8 cellular contexts compared by ENCODE assay signal in genomic region chr3:88003115-88003755, GRCh38. TPM values are rescaled to one million over a fixed set of nuclear protein-coding genes. Genes with fewer than 3 reads are reported as not detected.
DNase-seq lines count a peak whose midpoint lies in the region; ATAC-seq and TF ChIP-seq lines count a peak whose summit lies in the region.

No MANE protein-coding gene starts in this region.

- peak; percentile 69 for TF ChIP-seq CTCF in natural killer cell (IDR thresholded peaks at IDR 0.05)
- peak; percentile 87 for TF ChIP-seq CTCF in foreskin keratinocyte (conservative IDR thresholded peaks at IDR 0.05)
- peak; percentile 9 to 65 (median 46) for TF ChIP-seq CTCF in sigmoid colon (IDR thresholded peaks at IDR 0.05)

- no peak overlapping the region for H3K27ac Mint-ChIP-seq in natural killer cell
- no peak overlapping the region for H3K27ac Mint-ChIP-seq in natural killer cell treated with Interleukin-12 subunit alpha and Interleukin-12 subunit beta and Interleukin-15 and Interleukin-18, amount 100 ng/mL, for 72 hours

- H3K4me1 Mint-ChIP-seq in natural killer cell: peaks cover 6 to 12% of the 10 kb centered on the region in 2 donors
- peaks cover 0 to 5% of the 10 kb centered on the region in 2 donors for H3K4me1 Mint-ChIP-seq in natural killer cell treated with Interleukin-12 subunit alpha and Interleukin-12 subunit beta and Interleukin-15 and Interleukin-18, amount 100 ng/mL, for 72 hours (ENCODE audit: low read depth in 2 of 2)

- no peaks in the 10 kb centered on the region for H3K9me3 ChIP-seq in sigmoid colon

- no peaks in the 10 kb centered on the region for H3K36me3 Mint-ChIP-seq in natural killer cell
- no peaks in the 10 kb centered on the region for H3K36me3 Mint-ChIP-seq in natural killer cell treated with Interleukin-12 subunit alpha and Interleukin-12 subunit beta and Interleukin-15 and Interleukin-18, amount 100 ng/mL, for 72 hours

- no peak overlapping the region for H3K4me3 Mint-ChIP-seq in natural killer cell
- H3K4me3 Mint-ChIP-seq in natural killer cell treated with Interleukin-12 subunit alpha and Interleukin-12 subunit beta and Interleukin-15 and Interleukin-18, amount 100 ng/mL, for 72 hours: no peak overlapping the region

- H3K27ac ChIP-seq in foreskin keratinocyte (no peak overlapping the region), sigmoid colon (no peak overlapping the region)

- H3K27me3 ChIP-seq in foreskin keratinocyte (peaks cover 6% of the 10 kb centered on the region), sigmoid colon (no peaks in the 10 kb centered on the region)

- no peak for TF ChIP-seq EP300 in sigmoid colon (IDR thresholded peaks at IDR 0.05)

- DNase-seq in natural killer cell: no peak
- DNase-seq in natural killer cell treated with Interleukin-12 subunit alpha and Interleukin-12 subunit beta and Interleukin-15 and Interleukin-18, amount 100 ng/mL, for 72 hours (ENCODE audit: low spot score): no peak
- peak; percentile 39 for DNase-seq in HS-5 (ENCODE audit: low read depth)
- DNase-seq in foreskin keratinocyte: peak; percentile 12 to 41
- DNase-seq in sigmoid colon: no peak

- intact Hi-C loops in natural killer cell (cut with micrococcal nuclease): loop anchor here (1.0 to 10.0 kb wide), 3 partner anchors 109 to 738 kb away; no protein-coding TSS in a partner anchor
- intact Hi-C loops in sigmoid colon (cut with DNase I): loop anchor here (5.0 kb wide), 1 partner anchor 706 kb away; no protein-coding TSS in a partner anchor

- no peaks in the 10 kb centered on the region for H3K4me1 ChIP-seq in foreskin keratinocyte
- no peaks in the 10 kb centered on the region for H3K4me1 ChIP-seq in sigmoid colon

- peaks cover 0 to 9% of the 10 kb centered on the region in 2 donors for H3K27me3 Mint-ChIP-seq in natural killer cell (ENCODE audit: low read depth in 2 of 2)
- peaks cover 0 to 4% of the 10 kb centered on the region in 2 donors for H3K27me3 Mint-ChIP-seq in natural killer cell treated with Interleukin-12 subunit alpha and Interleukin-12 subunit beta and Interleukin-15 and Interleukin-18, amount 100 ng/mL, for 72 hours

- WGBS in sigmoid colon, 2 donors: 41 to 53% methylated on average over 6 of the region's 6 CpGs

- no peaks in the 10 kb centered on the region for H3K36me3 ChIP-seq in sigmoid colon

- no peak overlapping the region for H3K4me3 ChIP-seq in sigmoid colon

- TF ChIP-seq POLR2A in sigmoid colon (IDR thresholded peaks at IDR 0.05): no peak

- ATAC-seq in natural killer cell (no peak), SK-N-SH treated with all-trans-retinoic acid at 6 μM for 48 hours (peak; percentile 69), foreskin keratinocyte (peak; percentile 47), HG03039 (IDR thresholded peaks at IDR 0.05; ENCODE audit: unreplicated experiment) (no peak), GM18498 (IDR thresholded peaks at IDR 0.05; ENCODE audit: unreplicated experiment) (no peak)
- no peak for ATAC-seq in natural killer cell treated with Interleukin-12 subunit alpha and Interleukin-12 subunit beta and Interleukin-15 and Interleukin-18, amount 100 ng/mL, for 72 hours

- no peaks in the 10 kb centered on the region for H3K9me3 Mint-ChIP-seq in natural killer cell
- no peaks in the 10 kb centered on the region for H3K9me3 Mint-ChIP-seq in natural killer cell treated with Interleukin-12 subunit alpha and Interleukin-12 subunit beta and Interleukin-15 and Interleukin-18, amount 100 ng/mL, for 72 hours

TF ChIP-seq in SK-N-SH treated with all-trans-retinoic acid at 6 μM for 48 hours, 23 proteins besides CTCF, POLR2A, EP300 and RAD21:
- TF ChIP-seq PATZ1 (CRISPR knock-in tag; IDR thresholded peaks at IDR 0.05; ENCODE audit: borderline replicate concordance): no peak
- TF ChIP-seq ZC3H10 (CRISPR knock-in tag; IDR thresholded peaks at IDR 0.05): no peak
- TF ChIP-seq ARNTL (CRISPR knock-in tag; IDR thresholded peaks at IDR 0.05; ENCODE audit: borderline replicate concordance, low read depth): no peak
- no peak for TF ChIP-seq PPARA (CRISPR knock-in tag; IDR thresholded peaks at IDR 0.05; ENCODE audit: borderline replicate concordance)
- no peak for TF ChIP-seq ZFP30 (CRISPR knock-in tag; IDR thresholded peaks at IDR 0.05)
- no peak for TF ChIP-seq ZNF565 (CRISPR knock-in tag; conservative IDR thresholded peaks at IDR 0.05; ENCODE audit: low read depth)
- no peak for TF ChIP-seq GLIS3 (CRISPR knock-in tag; IDR thresholded peaks at IDR 0.05)
- TF ChIP-seq CSDC2 (CRISPR knock-in tag; IDR thresholded peaks at IDR 0.05): no peak
- TF ChIP-seq ZFP3 (CRISPR knock-in tag; IDR thresholded peaks at IDR 0.05): no peak
- TF ChIP-seq ISL1 (CRISPR knock-in tag; IDR thresholded peaks at IDR 0.05): no peak
- no peak for TF ChIP-seq TCF4 (CRISPR knock-in tag; IDR thresholded peaks at IDR 0.05; ENCODE audit: borderline replicate concordance)
- no peak for TF ChIP-seq BACH2 (CRISPR knock-in tag; IDR thresholded peaks at IDR 0.05; ENCODE audit: borderline replicate concordance)
- no peak for TF ChIP-seq ZNF70 (CRISPR knock-in tag; IDR thresholded peaks at IDR 0.05)
- no peak for TF ChIP-seq CSRNP3 (CRISPR knock-in tag; IDR thresholded peaks at IDR 0.05)

RNA-seq across cellular contexts. Expression of gene CGGBP1, which starts 55.6 kb away (rescaled TPM):
- total RNA-seq in natural killer cell: 100 to 1,000 TPM in 2 of 3 donors, 10 to 100 TPM in 1; 99.8 to 103 (median 101) TPM
- 10 to 100 TPM; 75.4 to 81.7 TPM for total RNA-seq in natural killer cell treated with Interleukin-12 subunit alpha and Interleukin-12 subunit beta and Interleukin-15 and Interleukin-18, amount 100 ng/mL, for 72 hours
- total RNA-seq in foreskin keratinocyte: 46.5 and 49.7 TPM in 2 replicates
- polyA plus RNA-seq in foreskin keratinocyte: 16.3 and 17.5 TPM in 2 replicates
- 10 to 100 TPM; 62.2 to 80.6 (median 73.9) TPM for total RNA-seq in sigmoid colon
- 10 to 100 TPM; 24.6 to 37.8 (median 30.5) TPM for polyA plus RNA-seq in sigmoid colon

RNA-seq across cellular contexts. Expression of gene ZNF654, which starts 55.8 kb away (rescaled TPM):
- total RNA-seq in natural killer cell (10 to 100 TPM; 11.9 to 16.7 (median 12.2) TPM), foreskin keratinocyte (8.5 and 8.6 TPM in 2 replicates), sigmoid colon (10 to 100 TPM; 17.8 to 20.2 (median 19.4) TPM)
- 10 to 100 TPM; 13.2 to 30.8 TPM for total RNA-seq in natural killer cell treated with Interleukin-12 subunit alpha and Interleukin-12 subunit beta and Interleukin-15 and Interleukin-18, amount 100 ng/mL, for 72 hours
- polyA plus RNA-seq in foreskin keratinocyte (1.7 and 2.2 TPM in 2 replicates), sigmoid colon (1 to 10 TPM; 3.0 to 4.4 (median 4.4) TPM)

Comparison
In these comparisons a context has a peak if more than half of its experiments do, and no peak if none do; other contexts are left out.
1. ATAC-seq: peak in SK-N-SH treated with all-trans-retinoic acid at 6 μM for 48 hours (single experiment) and foreskin keratinocyte (single experiment); none in natural killer cell (0 of 3), natural killer cell treated with Interleukin-12 subunit alpha and Interleukin-12 subunit beta and Interleukin-15 and Interleukin-18, amount 100 ng/mL, for 72 hours (0 of 2), HG03039 (single experiment) and GM18498 (single experiment).
2. DNase-seq: peak in HS-5 (single experiment) and foreskin keratinocyte (2 of 2); none in natural killer cell (single experiment), natural killer cell treated with Interleukin-12 subunit alpha and Interleukin-12 subunit beta and Interleukin-15 and Interleukin-18, amount 100 ng/mL, for 72 hours (single experiment) and sigmoid colon (single experiment).
3. Peak in every context shown above with its lines, with median percentiles within 50 percentile points of each other: CTCF ChIP-seq.